Comparison of ENCODE assay signal across 8 cellular contexts in the genomic region with DNA sequence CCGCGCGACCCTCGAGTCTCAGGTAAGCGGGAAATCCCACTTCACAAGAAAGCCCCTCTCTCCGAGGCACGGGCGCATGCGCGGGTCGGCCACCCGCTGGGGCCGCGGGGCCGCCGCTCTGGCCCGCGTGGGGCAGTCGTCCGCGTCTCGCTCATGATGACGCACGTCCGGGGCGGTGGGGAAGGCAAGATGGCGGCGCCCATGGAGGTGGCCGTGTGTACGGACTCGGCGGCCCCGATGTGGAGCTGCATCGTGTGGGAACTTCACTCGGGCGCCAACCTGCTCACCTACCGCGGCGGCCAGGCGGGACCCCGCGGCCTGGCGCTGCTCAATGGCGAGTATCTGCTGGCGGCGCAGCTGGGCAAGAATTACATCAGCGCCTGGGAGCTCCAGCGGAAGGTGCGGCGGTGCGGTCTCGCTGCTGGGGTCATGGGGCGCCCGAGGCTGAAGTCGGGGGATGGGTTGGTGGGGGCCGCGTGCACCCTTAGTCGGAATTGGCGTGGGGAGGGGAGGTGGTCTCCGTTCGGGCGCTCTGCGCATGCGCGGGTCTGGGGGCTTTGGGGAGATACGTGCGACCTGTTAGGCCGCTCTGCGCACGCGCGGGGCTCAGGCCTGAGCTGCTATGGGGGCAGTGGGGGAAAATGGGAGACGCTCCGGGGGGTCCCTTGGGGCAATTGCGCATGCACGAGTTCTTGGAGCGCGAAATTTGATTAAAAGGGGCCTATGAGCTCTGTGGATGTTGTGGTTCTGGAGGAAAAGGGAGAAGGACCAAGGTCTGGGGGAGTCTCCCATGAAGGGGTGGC. TPM values are rescaled to one million over a fixed set of nuclear protein-coding genes. Genes with fewer than 3 reads are reported as not detected.
DNase-seq lines count a peak whose midpoint lies in the region; ATAC-seq and TF ChIP-seq lines count a peak whose summit lies in the region.

A gene with protein sequence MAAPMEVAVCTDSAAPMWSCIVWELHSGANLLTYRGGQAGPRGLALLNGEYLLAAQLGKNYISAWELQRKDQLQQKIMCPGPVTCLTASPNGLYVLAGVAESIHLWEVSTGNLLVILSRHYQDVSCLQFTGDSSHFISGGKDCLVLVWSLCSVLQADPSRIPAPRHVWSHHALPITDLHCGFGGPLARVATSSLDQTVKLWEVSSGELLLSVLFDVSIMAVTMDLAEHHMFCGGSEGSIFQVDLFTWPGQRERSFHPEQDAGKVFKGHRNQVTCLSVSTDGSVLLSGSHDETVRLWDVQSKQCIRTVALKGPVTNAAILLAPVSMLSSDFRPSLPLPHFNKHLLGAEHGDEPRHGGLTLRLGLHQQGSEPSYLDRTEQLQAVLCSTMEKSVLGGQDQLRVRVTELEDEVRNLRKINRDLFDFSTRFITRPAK (plus strand): TSS at position 181 of the 803 bp plus-strand sequence. CDS start 9 bp downstream, at position 190.

- H3K4me1 ChIP-seq in RWPE2 (ENCODE audit: insufficient read depth, poor library complexity, severe bottlenecking): peaks cover 3% of the 10 kb centered on the region

- peak; percentile 70 for TF ChIP-seq EP300 in neural cell (conservative IDR thresholded peaks at IDR 0.05; ENCODE audit: poor library complexity, severe bottlenecking)

- peaks cover 45% of the 10 kb centered on the region for H3K4me1 Mint-ChIP-seq in stimulated activated naive CD8-positive, alpha-beta T cell treated with anti-CD3 and anti-CD28 coated beads, Interleukin-15, amount 100 ng/mL, for 72 hours

- no peaks in the 10 kb centered on the region for H3K9me2 ChIP-seq in neural cell (ENCODE audit: insufficient read depth, low read length)

- TF ChIP-seq CTCF in RWPE2 (IDR thresholded peaks at IDR 0.05; ENCODE audit: poor library complexity, severe bottlenecking) (no peak), neural cell (IDR thresholded peaks at IDR 0.05; ENCODE audit: poor library complexity, severe bottlenecking) (peak; percentile 50)

- H3K27ac Mint-ChIP-seq in stimulated activated naive CD8-positive, alpha-beta T cell treated with anti-CD3 and anti-CD28 coated beads, Interleukin-15, amount 100 ng/mL, for 72 hours: peak within 1 kb of the TSS; percentile 97 to 99

- peaks cover 15% of the 10 kb centered on the region; the same call in 1 of the 2 replicates for H3K36me3 ChIP-seq in RWPE2 (ENCODE audit: low read depth)
- no peaks in the 10 kb centered on the region for H3K36me3 ChIP-seq in neural cell (ENCODE audit: insufficient read depth, low read length)

- DNase-seq in D341Med (ENCODE audit: low spot score) (peak; percentile 99), LHCN-M2 (ENCODE audit: low read depth) (peak; percentile 83), RWPE2 (ENCODE audit: low spot score) (peak; percentile 87), fibroblast of the conjunctiva (ENCODE audit: low read depth) (peak; percentile 68)
- peak; percentile 97 for DNase-seq in activated effector memory CD4-positive, alpha-beta T cell treated with anti-CD3 and anti-CD28 coated beads, Interleukin-2, amount 50 U/mL, for 16 hours
- peak; percentile 88 to 91 for DNase-seq in stimulated activated naive CD8-positive, alpha-beta T cell treated with anti-CD3 and anti-CD28 coated beads, Interleukin-15, amount 100 ng/mL, for 72 hours

- H2AFZ ChIP-seq in neural cell (ENCODE audit: low read depth, low read length): peak within 1 kb of the TSS; percentile 82

- H3F3A ChIP-seq in neural cell (ENCODE audit: insufficient read depth, low read length, poor library complexity, severe bottlenecking): no peaks in the 10 kb centered on the region

- H3K27ac ChIP-seq in RWPE2 (ENCODE audit: poor library complexity, severe bottlenecking) (peak within 1 kb of the TSS; percentile 61), neural cell (ENCODE audit: low read length) (peak within 1 kb of the TSS; percentile 96)

- no peaks in the 10 kb centered on the region for H3K79me2 ChIP-seq in neural cell (replicated peaks; ENCODE audit: insufficient read depth, low read length)

- H4K20me1 ChIP-seq in neural cell (ENCODE audit: insufficient read depth): no peaks in the 10 kb centered on the region

- H3K4me2 ChIP-seq in neural cell (ENCODE audit: low read length): peak within 1 kb of the TSS; percentile 63

- H3K4me3 ChIP-seq in RWPE2 (ENCODE audit: severe bottlenecking) (peak within 1 kb of the TSS; percentile 92), neural cell (ENCODE audit: low read length) (peak within 1 kb of the TSS; percentile 95)

- ATAC-seq in GM21576 (IDR thresholded peaks at IDR 0.05; ENCODE audit: unreplicated experiment): peak; percentile 69
- peak; percentile 75 for ATAC-seq in RWPE2 (ENCODE audit: low read depth)
- peak; percentile 90 for ATAC-seq in stimulated activated naive CD8-positive, alpha-beta T cell treated with anti-CD3 and anti-CD28 coated beads, Interleukin-15, amount 100 ng/mL, for 72 hours

- peak within 1 kb of the TSS; percentile 97 to 100 for H3K4me3 Mint-ChIP-seq in stimulated activated naive CD8-positive, alpha-beta T cell treated with anti-CD3 and anti-CD28 coated beads, Interleukin-15, amount 100 ng/mL, for 72 hours

- no peaks in the 10 kb centered on the region for H3K9me3 ChIP-seq in RWPE2 (ENCODE audit: severe bottlenecking)
- H3K9me3 ChIP-seq in neural cell (ENCODE audit: low read length): no peaks in the 10 kb centered on the region

- peak within 1 kb of the TSS; percentile 94 for H3K9ac ChIP-seq in neural cell (ENCODE audit: low read length)

- peak; percentile 12 for TF ChIP-seq RAD21 in neural cell (conservative IDR thresholded peaks at IDR 0.05)

- H3K9me3 Mint-ChIP-seq in stimulated activated naive CD8-positive, alpha-beta T cell treated with anti-CD3 and anti-CD28 coated beads, Interleukin-15, amount 100 ng/mL, for 72 hours: no peaks in the 10 kb centered on the region

- no peaks in the 10 kb centered on the region for H3K27me3 ChIP-seq in RWPE2 (ENCODE audit: insufficient read depth, poor library complexity, severe bottlenecking)
- no peaks in the 10 kb centered on the region for H3K27me3 ChIP-seq in neural cell (ENCODE audit: insufficient read depth, low read depth, low read length)

- H3K27me3 Mint-ChIP-seq in stimulated activated naive CD8-positive, alpha-beta T cell treated with anti-CD3 and anti-CD28 coated beads, Interleukin-15, amount 100 ng/mL, for 72 hours: no peaks in the 10 kb centered on the region

TF ChIP-seq in neural cell, 6 proteins besides CTCF, POLR2A, EP300 and RAD21:
- no peak for TF ChIP-seq TAF1 (IDR thresholded peaks at IDR 0.05; ENCODE audit: low read depth)
- peak; percentile 36 for TF ChIP-seq SMC3 (conservative IDR thresholded peaks at IDR 0.05; ENCODE audit: poor library complexity)
- TF ChIP-seq EZH2 (IDR thresholded peaks at IDR 0.05; ENCODE audit: borderline replicate concordance, insufficient read depth, low read length, poor library complexity, severe bottlenecking): no peak
- TF ChIP-seq, protein P1, sequence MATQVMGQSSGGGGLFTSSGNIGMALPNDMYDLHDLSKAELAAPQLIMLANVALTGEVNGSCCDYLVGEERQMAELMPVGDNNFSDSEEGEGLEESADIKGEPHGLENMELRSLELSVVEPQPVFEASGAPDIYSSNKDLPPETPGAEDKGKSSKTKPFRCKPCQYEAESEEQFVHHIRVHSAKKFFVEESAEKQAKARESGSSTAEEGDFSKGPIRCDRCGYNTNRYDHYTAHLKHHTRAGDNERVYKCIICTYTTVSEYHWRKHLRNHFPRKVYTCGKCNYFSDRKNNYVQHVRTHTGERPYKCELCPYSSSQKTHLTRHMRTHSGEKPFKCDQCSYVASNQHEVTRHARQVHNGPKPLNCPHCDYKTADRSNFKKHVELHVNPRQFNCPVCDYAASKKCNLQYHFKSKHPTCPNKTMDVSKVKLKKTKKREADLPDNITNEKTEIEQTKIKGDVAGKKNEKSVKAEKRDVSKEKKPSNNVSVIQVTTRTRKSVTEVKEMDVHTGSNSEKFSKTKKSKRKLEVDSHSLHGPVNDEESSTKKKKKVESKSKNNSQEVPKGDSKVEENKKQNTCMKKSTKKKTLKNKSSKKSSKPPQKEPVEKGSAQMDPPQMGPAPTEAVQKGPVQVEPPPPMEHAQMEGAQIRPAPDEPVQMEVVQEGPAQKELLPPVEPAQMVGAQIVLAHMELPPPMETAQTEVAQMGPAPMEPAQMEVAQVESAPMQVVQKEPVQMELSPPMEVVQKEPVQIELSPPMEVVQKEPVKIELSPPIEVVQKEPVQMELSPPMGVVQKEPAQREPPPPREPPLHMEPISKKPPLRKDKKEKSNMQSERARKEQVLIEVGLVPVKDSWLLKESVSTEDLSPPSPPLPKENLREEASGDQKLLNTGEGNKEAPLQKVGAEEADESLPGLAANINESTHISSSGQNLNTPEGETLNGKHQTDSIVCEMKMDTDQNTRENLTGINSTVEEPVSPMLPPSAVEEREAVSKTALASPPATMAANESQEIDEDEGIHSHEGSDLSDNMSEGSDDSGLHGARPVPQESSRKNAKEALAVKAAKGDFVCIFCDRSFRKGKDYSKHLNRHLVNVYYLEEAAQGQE (IDR thresholded peaks at IDR 0.05; ENCODE audit: borderline replicate concordance): peak; percentile 62
- peak; percentile 93 for TF ChIP-seq POLR2AphosphoS5 (IDR thresholded peaks at IDR 0.05)
- peak; percentile 99 for TF ChIP-seq MXI1 (conservative IDR thresholded peaks at IDR 0.05; ENCODE audit: poor library complexity, severe bottlenecking)

RNA-seq across cellular contexts. Expression of the gene that starts here (rescaled TPM):
- total RNA-seq in LHCN-M2 (2014; rRNA removed): 44.2 and 53.6 TPM in 2 replicates
- 38.2 TPM for polyA plus RNA-seq in LHCN-M2 (2012)
- 64.9 and 90.1 TPM in 2 replicates for polyA plus RNA-seq in neural cell
- 43.9 and 49.2 TPM in 2 replicates for polyA minus RNA-seq in neural cell

Comparison
In these comparisons a context has a peak if more than half of its experiments do, and no peak if none do; other contexts are left out.
1. Peak in every context shown above with its lines: DNase-seq, ATAC-seq, H3K4me3 ChIP-seq and H3K27ac ChIP-seq.